9 cellular contexts compared by ENCODE assay signal in the genomic region with DNA sequence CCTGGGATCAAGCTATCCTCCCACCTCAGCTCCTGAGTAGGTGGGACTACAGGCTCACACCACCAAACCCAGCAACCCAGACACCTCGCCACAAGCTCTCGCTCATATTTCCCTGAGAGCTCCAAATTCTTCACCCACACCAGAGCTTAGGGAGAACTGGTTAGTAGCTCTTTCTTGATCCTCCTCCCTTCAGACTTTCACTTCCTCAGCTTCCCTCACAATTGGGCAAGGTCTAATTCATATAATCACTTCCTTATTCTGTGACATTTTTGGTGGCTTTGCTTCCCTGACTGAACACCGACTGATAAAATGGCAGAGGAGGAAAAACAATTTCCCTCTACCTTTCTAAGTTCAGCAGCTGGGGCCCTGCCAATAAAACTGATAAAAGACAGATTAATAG.
A peak's percentile ranks its signal among the peaks of the same experiment; 100 is the strongest.
DNase-seq lines count a peak whose midpoint lies in the region; ATAC-seq and TF ChIP-seq lines count a peak whose summit lies in the region.
"Had no signal": no experiment of that assay in that cellular context is flagged by ENCODE, and none has a peak within 500 bp of the region (broad histone marks: within the 10 kb centered on the region; RNA-seq: fewer than 3 reads in every experiment).

No MANE protein-coding gene starts in this region.

- peaks cover 12 to 36% of the 10 kb centered on the region in 2 donors for H3K27me3 Mint-ChIP-seq in stimulated activated naive B cell treated with anti-CD40 and anti-IgM and Interleukin-4, amounts not matched to agents 10 μg/mL and 1 μg/mL and 100 μg/mL, for 72 hours
- H3K27me3 Mint-ChIP-seq in WTC11 (ENCODE audit: low read depth) (no peaks in the 10 kb centered on the region), nephron progenitor cell (ENCODE audit: low read depth, poor library complexity) (no peaks in the 10 kb centered on the region), type B pancreatic cell (no peaks in the 10 kb centered on the region)

- ATAC-seq in GM19324 (IDR thresholded peaks at IDR 0.05; ENCODE audit: low FRiP score, unreplicated experiment): peak; percentile 68
- ATAC-seq in HG02884 (IDR thresholded peaks at IDR 0.05; ENCODE audit: unreplicated experiment): peak; percentile 96
- peak; percentile 100 for ATAC-seq in stimulated activated naive B cell treated with anti-CD40 and anti-IgM and Interleukin-4, amounts not matched to agents 10 μg/mL and 1 μg/mL and 100 μg/mL, for 72 hours (replicated peaks)
- no peak for ATAC-seq in WTC11

- H3K4me1 Mint-ChIP-seq in stimulated activated naive B cell treated with anti-CD40 and anti-IgM and Interleukin-4, amounts not matched to agents 10 μg/mL and 1 μg/mL and 100 μg/mL, for 72 hours: peaks cover 11 to 28% of the 10 kb centered on the region in 2 donors
- H3K4me1 Mint-ChIP-seq in WTC11 (no peaks in the 10 kb centered on the region), nephron progenitor cell (no peaks in the 10 kb centered on the region), type B pancreatic cell (ENCODE audit: unreplicated experiment) (no peaks in the 10 kb centered on the region)

- H3K36me3 Mint-ChIP-seq in stimulated activated naive B cell treated with anti-CD40 and anti-IgM and Interleukin-4, amounts not matched to agents 10 μg/mL and 1 μg/mL and 100 μg/mL, for 72 hours: peaks cover 0 to 1% of the 10 kb centered on the region in 2 donors
- peaks cover 3% of the 10 kb centered on the region; the same call in 1 of the 2 replicates for H3K36me3 Mint-ChIP-seq in WTC11
- H3K36me3 Mint-ChIP-seq in nephron progenitor cell (ENCODE audit: low read depth): peaks cover 4% of the 10 kb centered on the region
- H3K36me3 Mint-ChIP-seq in type B pancreatic cell: no peaks in the 10 kb centered on the region

- H3K9me3 Mint-ChIP-seq in stimulated activated naive B cell treated with anti-CD40 and anti-IgM and Interleukin-4, amounts not matched to agents 10 μg/mL and 1 μg/mL and 100 μg/mL, for 72 hours: no peaks in the 10 kb centered on the region
- H3K9me3 Mint-ChIP-seq in WTC11 (peaks cover 36% of the 10 kb centered on the region), nephron progenitor cell (peaks cover 23% of the 10 kb centered on the region), type B pancreatic cell (peaks cover 9% of the 10 kb centered on the region)

- H3K4me3 Mint-ChIP-seq in stimulated activated naive B cell treated with anti-CD40 and anti-IgM and Interleukin-4, amounts not matched to agents 10 μg/mL and 1 μg/mL and 100 μg/mL, for 72 hours: peak overlapping the region; percentile 0 to 3
- H3K4me3 Mint-ChIP-seq in WTC11: no peak overlapping the region
- no peak overlapping the region for H3K4me3 Mint-ChIP-seq in nephron progenitor cell
- H3K4me3 Mint-ChIP-seq in type B pancreatic cell: no peak overlapping the region

- no peak for TF ChIP-seq CTCF in WTC11 (IDR thresholded peaks at IDR 0.05)
- TF ChIP-seq CTCF in nephron progenitor cell (IDR thresholded peaks at IDR 0.05): no peak
- no peak for TF ChIP-seq CTCF in type B pancreatic cell (conservative IDR thresholded peaks at IDR 0.05)

- CTCF ChIA-PET in WTC11 (lab: Charles Lee): no interaction called here

- POLR2A ChIA-PET in WTC11 (lab: Charles Lee): no interaction called here

- H3K27ac Mint-ChIP-seq in stimulated activated naive B cell treated with anti-CD40 and anti-IgM and Interleukin-4, amounts not matched to agents 10 μg/mL and 1 μg/mL and 100 μg/mL, for 72 hours: no peak overlapping the region
- H3K27ac Mint-ChIP-seq in WTC11 (no peak overlapping the region), nephron progenitor cell (no peak overlapping the region), type B pancreatic cell (no peak overlapping the region)

- peak; percentile 90 to 97 for DNase-seq in NOMO-1 (lab: John Stamatoyannopoulos, UW; ENCODE audit: unreplicated experiment in 2 of 2)
- peak; percentile 37 for DNase-seq in stimulated activated naive B cell treated with anti-CD40 and anti-IgM and Interleukin-4, amounts not matched to agents 10 μg/mL and 1 μg/mL and 100 μg/mL, for 72 hours
- DNase-seq in NCI-H2171 treated with DMSO at 0.1 percent for 48 hours (lab: John Stamatoyannopoulos, UW): no peak
- DNase-seq in WTC11 (ENCODE audit: low spot score): no peak
- DNase-seq in nephron progenitor cell: no peak
- no peak for DNase-seq in type B pancreatic cell (ENCODE audit: extremely low spot score, unreplicated experiment)
- DNase-seq: NCI-H69 had no signal

TF ChIP-seq in WTC11, 78 proteins besides CTCF, POLR2A, EP300 and RAD21:
- TF ChIP-seq ZNF138 (CRISPR knock-in tag; conservative IDR thresholded peaks at IDR 0.05) (no peak), NFYB (CRISPR knock-in tag; conservative IDR thresholded peaks at IDR 0.05; ENCODE audit: low read depth) (no peak), TEAD1 (CRISPR knock-in tag; IDR thresholded peaks at IDR 0.05) (no peak), JUN (CRISPR knock-in tag; IDR thresholded peaks at IDR 0.05) (no peak), IRF2 (CRISPR knock-in tag; IDR thresholded peaks at IDR 0.05; ENCODE audit: borderline replicate concordance, low read depth) (no peak)
- TF ChIP-seq, protein P1, sequence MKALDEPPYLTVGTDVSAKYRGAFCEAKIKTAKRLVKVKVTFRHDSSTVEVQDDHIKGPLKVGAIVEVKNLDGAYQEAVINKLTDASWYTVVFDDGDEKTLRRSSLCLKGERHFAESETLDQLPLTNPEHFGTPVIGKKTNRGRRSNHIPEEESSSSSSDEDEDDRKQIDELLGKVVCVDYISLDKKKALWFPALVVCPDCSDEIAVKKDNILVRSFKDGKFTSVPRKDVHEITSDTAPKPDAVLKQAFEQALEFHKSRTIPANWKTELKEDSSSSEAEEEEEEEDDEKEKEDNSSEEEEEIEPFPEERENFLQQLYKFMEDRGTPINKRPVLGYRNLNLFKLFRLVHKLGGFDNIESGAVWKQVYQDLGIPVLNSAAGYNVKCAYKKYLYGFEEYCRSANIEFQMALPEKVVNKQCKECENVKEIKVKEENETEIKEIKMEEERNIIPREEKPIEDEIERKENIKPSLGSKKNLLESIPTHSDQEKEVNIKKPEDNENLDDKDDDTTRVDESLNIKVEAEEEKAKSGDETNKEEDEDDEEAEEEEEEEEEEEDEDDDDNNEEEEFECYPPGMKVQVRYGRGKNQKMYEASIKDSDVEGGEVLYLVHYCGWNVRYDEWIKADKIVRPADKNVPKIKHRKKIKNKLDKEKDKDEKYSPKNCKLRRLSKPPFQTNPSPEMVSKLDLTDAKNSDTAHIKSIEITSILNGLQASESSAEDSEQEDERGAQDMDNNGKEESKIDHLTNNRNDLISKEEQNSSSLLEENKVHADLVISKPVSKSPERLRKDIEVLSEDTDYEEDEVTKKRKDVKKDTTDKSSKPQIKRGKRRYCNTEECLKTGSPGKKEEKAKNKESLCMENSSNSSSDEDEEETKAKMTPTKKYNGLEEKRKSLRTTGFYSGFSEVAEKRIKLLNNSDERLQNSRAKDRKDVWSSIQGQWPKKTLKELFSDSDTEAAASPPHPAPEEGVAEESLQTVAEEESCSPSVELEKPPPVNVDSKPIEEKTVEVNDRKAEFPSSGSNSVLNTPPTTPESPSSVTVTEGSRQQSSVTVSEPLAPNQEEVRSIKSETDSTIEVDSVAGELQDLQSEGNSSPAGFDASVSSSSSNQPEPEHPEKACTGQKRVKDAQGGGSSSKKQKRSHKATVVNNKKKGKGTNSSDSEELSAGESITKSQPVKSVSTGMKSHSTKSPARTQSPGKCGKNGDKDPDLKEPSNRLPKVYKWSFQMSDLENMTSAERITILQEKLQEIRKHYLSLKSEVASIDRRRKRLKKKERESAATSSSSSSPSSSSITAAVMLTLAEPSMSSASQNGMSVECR (CRISPR knock-in tag; IDR thresholded peaks at IDR 0.05; ENCODE audit: borderline replicate concordance): no peak

Comparison
In these comparisons a context has a peak if more than half of its experiments do, and no peak if none do; other contexts are left out.
1. DNase-seq: peak in NOMO-1 (2 of 2) and stimulated activated naive B cell treated with anti-CD40 and anti-IgM and Interleukin-4, amounts not matched to agents 10 μg/mL and 1 μg/mL and 100 μg/mL, for 72 hours (single experiment); none in NCI-H2171 treated with DMSO at 0.1 percent for 48 hours (single experiment), WTC11 (single experiment), nephron progenitor cell (single experiment) and type B pancreatic cell (single experiment).
2. H3K4me3 Mint-ChIP-seq: peak in stimulated activated naive B cell treated with anti-CD40 and anti-IgM and Interleukin-4, amounts not matched to agents 10 μg/mL and 1 μg/mL and 100 μg/mL, for 72 hours (2 of 2); none in WTC11 (single experiment), nephron progenitor cell (single experiment) and type B pancreatic cell (single experiment).